In the genomic region with DNA sequence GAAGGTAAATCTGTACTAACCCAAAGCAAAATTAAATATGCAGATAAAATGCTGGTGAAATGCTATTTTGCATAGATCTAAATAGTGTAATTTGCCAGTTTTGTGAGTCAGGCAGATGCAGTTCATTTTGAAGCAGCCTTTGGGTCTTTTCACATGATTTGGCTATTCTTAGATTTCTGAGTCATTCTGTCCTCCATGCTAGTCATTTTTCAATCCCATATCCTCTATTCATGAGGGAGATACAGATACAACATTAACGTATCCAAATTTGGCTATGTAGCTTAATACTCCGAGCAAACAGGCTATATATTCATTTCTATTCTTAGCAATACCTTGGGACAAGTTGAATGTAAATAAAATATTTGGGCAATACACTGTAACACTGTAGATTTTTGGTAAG, we compare ENCODE assay signal across 13 cellular contexts.
A peak's percentile ranks its signal among the peaks of the same experiment; 100 is the strongest.
DNase-seq lines count a peak whose midpoint lies in the region; ATAC-seq, FAIRE-seq and TF ChIP-seq lines count a peak whose summit lies in the region.
"Had no signal": no experiment of that assay in that cellular context is flagged by ENCODE, and none has a peak within 500 bp of the region (broad histone marks: within the 10 kb centered on the region; RNA-seq: fewer than 3 reads in every experiment).

No MANE protein-coding gene starts in this region.

- H3K4me3 ChIP-seq in AG10803 (ENCODE audit: low read length) = no peak overlapping the region
- H3K4me3 ChIP-seq: BLaER1, skin epidermis had no signal

- H3K9me3 Mint-ChIP-seq in chondrocyte (ENCODE audit: low read depth) = no peaks in the 10 kb centered on the region
- H3K9me3 Mint-ChIP-seq in effector memory CD8-positive, alpha-beta T cell = no peaks in the 10 kb centered on the region

- TF ChIP-seq CTCF in AG10803 (conservative IDR thresholded peaks at IDR 0.05; ENCODE audit: low read length) = no peak
- no peak for TF ChIP-seq CTCF in chondrocyte (IDR thresholded peaks at IDR 0.05)

- no peak for TF ChIP-seq POLR2A in GM12892 (IDR thresholded peaks at IDR 0.05; ENCODE audit: low read depth, low read length)

- no peak overlapping the region for H3K4me3 Mint-ChIP-seq in chondrocyte (ENCODE audit: unreplicated experiment)
- no peak overlapping the region for H3K4me3 Mint-ChIP-seq in effector memory CD8-positive, alpha-beta T cell

- peak overlapping the region; percentile 83 for H3K27ac Mint-ChIP-seq in chondrocyte (ENCODE audit: unreplicated experiment)
- no peak overlapping the region for H3K27ac Mint-ChIP-seq in effector memory CD8-positive, alpha-beta T cell

- FAIRE-seq in GM12892 (lab: Jason Lieb, UNC) = no peak
- FAIRE-seq: HepG2 had no signal

- DNase-seq in AG10803 (ENCODE audit: low read depth) (peak; percentile 24), chondrocyte (ENCODE audit: low spot score) (no peak), myocyte (ENCODE audit: low read depth) (peak; percentile 26), SIG-M5 (lab: John Stamatoyannopoulos, UW) (no peak), GM12892 (ENCODE audit: insufficient read length) (no peak)
- DNase-seq in effector memory CD8-positive, alpha-beta T cell = no peak
- DNase-seq: GF-D8, NCI-H187 had no signal

- ATAC-seq in HG03565 (IDR thresholded peaks at IDR 0.05; ENCODE audit: unreplicated experiment) (peak; percentile 73), HG03025 (IDR thresholded peaks at IDR 0.05; ENCODE audit: low FRiP score, unreplicated experiment) (no peak)
- no peak for ATAC-seq in effector memory CD8-positive, alpha-beta T cell (replicated peaks)
- ATAC-seq: HepG2 had no signal

- H3K27me3 Mint-ChIP-seq in chondrocyte (ENCODE audit: low read depth) = no peaks in the 10 kb centered on the region
- H3K27me3 Mint-ChIP-seq in effector memory CD8-positive, alpha-beta T cell = no peaks in the 10 kb centered on the region

- no peaks in the 10 kb centered on the region for H3K36me3 Mint-ChIP-seq in chondrocyte (ENCODE audit: low read depth)
- H3K36me3 Mint-ChIP-seq in effector memory CD8-positive, alpha-beta T cell (ENCODE audit: insufficient read depth) = no peaks in the 10 kb centered on the region

- H3K4me1 Mint-ChIP-seq in chondrocyte (ENCODE audit: low read depth) = peaks cover 54% of the 10 kb centered on the region
- H3K4me1 Mint-ChIP-seq in effector memory CD8-positive, alpha-beta T cell (ENCODE audit: low read depth in 2 of 2) = no peaks in the 10 kb centered on the region

Comparison
In these comparisons a context has a peak if more than half of its experiments do, and no peak if none do; other contexts are left out.
1. DNase-seq: peak in AG10803 (single experiment) and myocyte (single experiment); none in chondrocyte (single experiment), effector memory CD8-positive, alpha-beta T cell (0 of 3), SIG-M5 (single experiment) and GM12892 (single experiment).